In genomic region chr9:16312962-16313546, GRCh38 we compare ENCODE assay signal across 16 cellular contexts.
DNase-seq lines count a peak whose midpoint lies in the region; ATAC-seq, FAIRE-seq and TF ChIP-seq lines count a peak whose summit lies in the region.
"Had no signal": no experiment of that assay in that cellular context is flagged by ENCODE, and none has a peak within 500 bp of the region (broad histone marks: within the 10 kb centered on the region; RNA-seq: fewer than 3 reads in every experiment).

No MANE protein-coding gene starts in this region.

- H3K9me3 ChIP-seq in neuronal stem cell (replicated peaks in 1 of 2; ENCODE audit: control insufficient read depth in 2 of 2, insufficient read depth in 1 of 2, low read depth in 1 of 2, low read length in 2 of 2) (no peaks in the 10 kb centered on the region), small intestine (ENCODE audit: control insufficient read depth, low read depth) (no peaks in the 10 kb centered on the region)
- H3K9me3 ChIP-seq: BLaER1 treated with 17β-estradiol and CSF1 and Interleukin-3, amounts not matched to agents 10 nM and 100 nM had no signal

- H3K4me3 ChIP-seq in bronchial epithelial cell (ENCODE audit: low read depth, low read length) (no peak overlapping the region), neuronal stem cell (ENCODE audit: low read length in 2 of 2) (no peak overlapping the region), small intestine (ENCODE audit: low read depth in 1 of 2, low read length in 2 of 2) (no peak overlapping the region)
- H3K4me3 ChIP-seq: BLaER1 treated with 17β-estradiol and CSF1 and Interleukin-3, amounts not matched to agents 10 nM and 100 nM; GM23248 had no signal

- H3K27ac ChIP-seq in neuronal stem cell (replicated peaks; ENCODE audit: low read length) (no peak overlapping the region), small intestine (ENCODE audit: low read depth in 1 of 2, low read length in 1 of 2) (no peak overlapping the region)
- H3K27ac ChIP-seq: BLaER1 treated with 17β-estradiol and CSF1 and Interleukin-3, amounts not matched to agents 10 nM and 100 nM; GM23248 had no signal

- H3K27me3 ChIP-seq in bronchial epithelial cell (ENCODE audit: control insufficient read depth, insufficient read depth, low read length) (peaks cover 10% of the 10 kb centered on the region), neuronal stem cell (ENCODE audit: control insufficient read depth in 3 of 3, insufficient read depth in 3 of 3, low read depth in 1 of 3, low read length in 3 of 3) (peaks cover 0 to 4% (median 0%) of the 10 kb centered on the region in 3 experiments), small intestine (ENCODE audit: control insufficient read depth in 2 of 2, insufficient read depth in 2 of 2, low read length in 2 of 2) (no peaks in the 10 kb centered on the region)

- TF ChIP-seq CTCF in bronchial epithelial cell (IDR thresholded peaks at IDR 0.05; ENCODE audit: insufficient read depth, low read length, severe bottlenecking) = no peak

- FAIRE-seq in bronchial epithelial cell (lab: Jason Lieb, UNC) (peak; percentile 7), small intestine (lab: Jason Lieb, UNC) (no peak)
- FAIRE-seq: GM19239, H54 had no signal

- H2BK120ac ChIP-seq in neuronal stem cell (ENCODE audit: low read depth, low read length) = no peak overlapping the region

- no peak overlapping the region for H4K91ac ChIP-seq in neuronal stem cell (ENCODE audit: low read depth, low read length, poor library complexity)

- H2BK5ac ChIP-seq in neuronal stem cell (ENCODE audit: low read length) = no peak overlapping the region

- no peak overlapping the region for H3K18ac ChIP-seq in neuronal stem cell (ENCODE audit: low read length)

- H3K4me1 ChIP-seq in neuronal stem cell (ENCODE audit: control insufficient read depth in 2 of 2, insufficient read depth in 1 of 2, low read depth in 1 of 2, low read length in 2 of 2) = peaks cover 12 to 25% of the 10 kb centered on the region in 2 donors
- no peaks in the 10 kb centered on the region for H3K4me1 ChIP-seq in small intestine (ENCODE audit: control insufficient read depth in 2 of 2, insufficient read depth in 1 of 2, low read depth in 1 of 2, low read length in 1 of 2)

- H2BK15ac ChIP-seq in neuronal stem cell (ENCODE audit: low read length) = no peak overlapping the region

- DNase-seq in bronchial epithelial cell (ENCODE audit: low read depth) (no peak), islet precursor cell (peak; percentile 33), neuronal stem cell (ENCODE audit: low spot score) (no peak), ecto neural progenitor cell (ENCODE audit: low spot score) (no peak), small intestine (no peak)
- DNase-seq: Calu3; CD8-positive, alpha-beta T cell; DMS79 treated with DMSO at 0.1 percent for 48 hours; GF-D8; GM23248; HFFc6 had no signal

- H2BK12ac ChIP-seq in neuronal stem cell (ENCODE audit: low read length) = no peak overlapping the region

- H2AK5ac ChIP-seq in neuronal stem cell (ENCODE audit: low read depth, low read length) = peak overlapping the region; percentile 10

- no peak overlapping the region for H3K23ac ChIP-seq in neuronal stem cell (ENCODE audit: low read depth, low read length, poor library complexity)

- no peak overlapping the region for H3K9ac ChIP-seq in neuronal stem cell (ENCODE audit: low read depth, low read length, poor library complexity)
- H3K9ac ChIP-seq: BLaER1 treated with 17β-estradiol and CSF1 and Interleukin-3, amounts not matched to agents 10 nM and 100 nM; GM23248 had no signal

- H3K4ac ChIP-seq in neuronal stem cell (ENCODE audit: low read length) = no peak overlapping the region

- no peak overlapping the region for H4K8ac ChIP-seq in neuronal stem cell (ENCODE audit: low read depth, low read length)

- H3K4me2 ChIP-seq in neuronal stem cell (ENCODE audit: insufficient read depth, low read length, poor library complexity, severe bottlenecking) = no peak overlapping the region
- H3K4me2 ChIP-seq: BLaER1 treated with 17β-estradiol and CSF1 and Interleukin-3, amounts not matched to agents 10 nM and 100 nM had no signal

- no peak overlapping the region for H2AFZ ChIP-seq in neuronal stem cell (ENCODE audit: low read length)
- H2AFZ ChIP-seq: GM23248 had no signal

- ATAC-seq in GM18519 (IDR thresholded peaks at IDR 0.05; ENCODE audit: low FRiP score, unreplicated experiment) = no peak
- ATAC-seq: CD8-positive, alpha-beta T cell; HCT116 had no signal

- no peaks in the 10 kb centered on the region for H3K79me1 ChIP-seq in neuronal stem cell (ENCODE audit: low read depth, low read length)

- H3K36me3 ChIP-seq in bronchial epithelial cell (ENCODE audit: control insufficient read depth, insufficient read depth, low read length) (no peaks in the 10 kb centered on the region), neuronal stem cell (replicated peaks in 1 of 2; ENCODE audit: control insufficient read depth in 2 of 2, insufficient read depth in 2 of 2, low read length in 2 of 2) (no peaks in the 10 kb centered on the region), small intestine (ENCODE audit: control insufficient read depth in 2 of 2, insufficient read depth in 2 of 2, low read length in 2 of 2) (no peaks in the 10 kb centered on the region)
- H3K36me3 ChIP-seq: BLaER1 treated with 17β-estradiol and CSF1 and Interleukin-3, amounts not matched to agents 10 nM and 100 nM had no signal

- WGBS in neuronal stem cell (ENCODE audit: extremely low coverage in 2 of 2, insufficient read length in 2 of 2, insufficient replicate concordance in 1 of 2), 2 donors = no CpG with 5 or more reads among the region's 10 CpGs
- 81 to 94% (median 92%) methylated on average over 10 of the region's 10 CpGs for WGBS in small intestine, 3 donors

- no peak overlapping the region for H3K14ac ChIP-seq in neuronal stem cell (ENCODE audit: low read length)
